ENCODE assay signal across 10 cellular contexts in genomic region chr3:140910860-140911259, GRCh38. TPM values are rescaled to one million over a fixed set of nuclear protein-coding genes. Genes with fewer than 3 reads are reported as not detected.
A peak's percentile ranks its signal among the peaks of the same experiment; 100 is the strongest.
DNase-seq lines count a peak whose midpoint lies in the region; ATAC-seq, FAIRE-seq and TF ChIP-seq lines count a peak whose summit lies in the region.
"Had no signal": no experiment of that assay in that cellular context is flagged by ENCODE, and none has a peak within 500 bp of the region (broad histone marks: within the 10 kb centered on the region; RNA-seq: fewer than 3 reads in every experiment).

No MANE protein-coding gene starts in this region.

- H3K9ac ChIP-seq in adipocyte (ENCODE audit: low read length) (peak overlapping the region; percentile 62), MM.1S (ENCODE audit: low read length) (no peak overlapping the region)

- no peaks in the 10 kb centered on the region for H3K9me2 ChIP-seq in MM.1S (replicated peaks; ENCODE audit: insufficient read depth, low read length)

- no peaks in the 10 kb centered on the region for H3K36me3 Mint-ChIP-seq in activated T-helper 2 cell treated with anti-CD3 and anti-CD28 coated beads, Interferon-gamma antibody, Interleukin-2, Interleukin-4, amounts not matched to agents 10 μg/mL and 5 μg/mL and 100 μg/mL, durations not matched to agents 14 hours and 24 hours and 36 hours (ENCODE audit: low read depth)

- 0 out of 3 replicates have a peak overlapping the region, but pooled peaks have one; percentile 23 for H3K4me2 ChIP-seq in A549
- no peak overlapping the region for H3K4me2 ChIP-seq in MM.1S (ENCODE audit: low read depth, low read length)

- CTCF ChIA-PET in A549 (lab: Yijun Ruan, JAX) = no interaction called here

- H3K36me3 ChIP-seq in adipocyte (ENCODE audit: control insufficient read depth, insufficient read depth, low read length, severe bottlenecking) (no peaks in the 10 kb centered on the region), MM.1S (replicated peaks; ENCODE audit: insufficient read depth, low read length) (no peaks in the 10 kb centered on the region)

- intact Hi-C loops in activated T-helper 2 cell treated with anti-CD3 and anti-CD28 coated beads, Interferon-gamma antibody, Interleukin-2, Interleukin-4, amounts not matched to agents 10 μg/mL and 5 μg/mL and 100 μg/mL, durations not matched to agents 14 hours and 24 hours and 36 hours (cut with micrococcal nuclease) = no loop called here

- peaks cover 6% of the 10 kb centered on the region for H3K27me3 ChIP-seq in adipocyte (replicated peaks; ENCODE audit: control insufficient read depth, insufficient read depth, low read length)
- no peaks in the 10 kb centered on the region for H3K27me3 ChIP-seq in MM.1S (replicated peaks; ENCODE audit: insufficient read depth, low read length)

- TF ChIP-seq POLR2A in A549 (IDR thresholded peaks at IDR 0.05; ENCODE audit: low read length) = no peak

- FAIRE-seq in A549 (lab: Jason Lieb, UNC) = no peak

- no peak for TF ChIP-seq EP300 in A549 (IDR thresholded peaks at IDR 0.05)

- H3K9me3 ChIP-seq in A549 (no peaks in the 10 kb centered on the region), adipocyte (ENCODE audit: control insufficient read depth, low read length) (no peaks in the 10 kb centered on the region), MM.1S (replicated peaks; ENCODE audit: insufficient read depth, low read length) (no peaks in the 10 kb centered on the region)

- no peak overlapping the region for H3K4me3 Mint-ChIP-seq in activated T-helper 2 cell treated with anti-CD3 and anti-CD28 coated beads, Interferon-gamma antibody, Interleukin-2, Interleukin-4, amounts not matched to agents 10 μg/mL and 5 μg/mL and 100 μg/mL, durations not matched to agents 14 hours and 24 hours and 36 hours (ENCODE audit: low read depth)

- DNase-seq in A549 (ENCODE audit: low read depth in 1 of 2, low spot score in 1 of 2) (peak; percentile 12 to 13), HCEC 1CT (peak; percentile 18), adipocyte (ENCODE audit: low read depth) (no peak), iPS-NIHi11 (ENCODE audit: low spot score) (peak; percentile 59), MM.1S (no peak), NCI-H128 (lab: John Stamatoyannopoulos, UW; ENCODE audit: unreplicated experiment) (no peak)
- DNase-seq in activated T-helper 2 cell treated with anti-CD3 and anti-CD28 coated beads, Interferon-gamma antibody, Interleukin-2, Interleukin-4, amounts not matched to agents 10 μg/mL and 5 μg/mL and 100 μg/mL, durations not matched to agents 14 hours and 24 hours and 36 hours (ENCODE audit: low spot score) = no peak
- DNase-seq: GF-D8, NCI-H510A treated with DMSO at 0.1 percent for 48 hours had no signal

- ATAC-seq in A549 = peak; percentile 34 to 68; a peak in 3 of 6 replicates
- ATAC-seq in HG03108 (IDR thresholded peaks at IDR 0.05; ENCODE audit: unreplicated experiment) = no peak

- POLR2A ChIA-PET in A549 (lab: Yijun Ruan, JAX) = no interaction called here

- no peak overlapping the region for H3K27ac ChIP-seq in A549
- H3K27ac ChIP-seq in MM.1S (ENCODE audit: low read length) = no peak overlapping the region

- no peaks in the 10 kb centered on the region for H3K9me3 Mint-ChIP-seq in activated T-helper 2 cell treated with anti-CD3 and anti-CD28 coated beads, Interferon-gamma antibody, Interleukin-2, Interleukin-4, amounts not matched to agents 10 μg/mL and 5 μg/mL and 100 μg/mL, durations not matched to agents 14 hours and 24 hours and 36 hours

- H3K79me2 ChIP-seq in MM.1S (ENCODE audit: low read length) = no peaks in the 10 kb centered on the region

- TF ChIP-seq RAD21 in A549 (conservative IDR thresholded peaks at IDR 0.05 in 1 of 2, IDR thresholded peaks at IDR 0.05 in 1 of 2) = no peak

- no peak overlapping the region for H3K4me3 ChIP-seq in A549
- H3K4me3 ChIP-seq in adipocyte (ENCODE audit: low read length) = peak overlapping the region; percentile 74
- no peak overlapping the region for H3K4me3 ChIP-seq in MM.1S (ENCODE audit: low read length)

- no peaks in the 10 kb centered on the region for H3F3A ChIP-seq in MM.1S (ENCODE audit: insufficient read depth, low read length)

- TF ChIP-seq CTCF in A549 (IDR thresholded peaks at IDR 0.05) (no peak), MM.1S (IDR thresholded peaks at IDR 0.05; ENCODE audit: low read length) (no peak)

- peaks cover 13% of the 10 kb centered on the region for H3K27me3 Mint-ChIP-seq in activated T-helper 2 cell treated with anti-CD3 and anti-CD28 coated beads, Interferon-gamma antibody, Interleukin-2, Interleukin-4, amounts not matched to agents 10 μg/mL and 5 μg/mL and 100 μg/mL, durations not matched to agents 14 hours and 24 hours and 36 hours (ENCODE audit: low read depth)

- no peak overlapping the region for H3K27ac Mint-ChIP-seq in activated T-helper 2 cell treated with anti-CD3 and anti-CD28 coated beads, Interferon-gamma antibody, Interleukin-2, Interleukin-4, amounts not matched to agents 10 μg/mL and 5 μg/mL and 100 μg/mL, durations not matched to agents 14 hours and 24 hours and 36 hours

- H2AFZ ChIP-seq in MM.1S (ENCODE audit: low read length) = no peak overlapping the region

- 29% methylated on average over 5 of the region's 5 CpGs for WGBS in A549 (ENCODE audit: missing lambda C conversion rate)

- H4K20me1 ChIP-seq in MM.1S (ENCODE audit: insufficient read depth, low read length) = no peaks in the 10 kb centered on the region

- H3K4me1 ChIP-seq in A549 (no peaks in the 10 kb centered on the region), adipocyte (ENCODE audit: control insufficient read depth, insufficient read depth, low read length) (peaks cover 9% of the 10 kb centered on the region), MM.1S (ENCODE audit: low read length) (no peaks in the 10 kb centered on the region)

- no peaks in the 10 kb centered on the region for H3K4me1 Mint-ChIP-seq in activated T-helper 2 cell treated with anti-CD3 and anti-CD28 coated beads, Interferon-gamma antibody, Interleukin-2, Interleukin-4, amounts not matched to agents 10 μg/mL and 5 μg/mL and 100 μg/mL, durations not matched to agents 14 hours and 24 hours and 36 hours (ENCODE audit: low read depth)

TF ChIP-seq in A549, 52 proteins besides CTCF, POLR2A, EP300 and RAD21:
- no peak for TF ChIP-seq EHMT2 (IDR thresholded peaks at IDR 0.05; ENCODE audit: low read depth)
- no peak for TF ChIP-seq HOXB5 (CRISPR knock-in tag; IDR thresholded peaks at IDR 0.05)
- TF ChIP-seq RARB (CRISPR knock-in tag; IDR thresholded peaks at IDR 0.05) = no peak
- no peak for TF ChIP-seq ZSCAN20 (CRISPR knock-in tag; IDR thresholded peaks at IDR 0.05)
- no peak for TF ChIP-seq GATA3 (IDR thresholded peaks at IDR 0.05; ENCODE audit: borderline replicate concordance)
- no peak for TF ChIP-seq NR3C1 (IDR thresholded peaks at IDR 0.05)
- TF ChIP-seq MAZ (IDR thresholded peaks at IDR 0.05; ENCODE audit: borderline replicate concordance, low read depth, low read length) = no peak
- TF ChIP-seq POLR2AphosphoS2 (conservative IDR thresholded peaks at IDR 0.05; ENCODE audit: low read length) = no peak
- TF ChIP-seq CBX2 (IDR thresholded peaks at IDR 0.05; ENCODE audit: borderline replicate concordance, low read depth) = no peak
- no peak for TF ChIP-seq ATOH8 (CRISPR knock-in tag; IDR thresholded peaks at IDR 0.05; ENCODE audit: low read depth)
- TF ChIP-seq MAFK (IDR thresholded peaks at IDR 0.05; ENCODE audit: partially characterized antibody) = no peak
- TF ChIP-seq HMGXB4 (CRISPR knock-in tag; IDR thresholded peaks at IDR 0.05; ENCODE audit: borderline replicate concordance) = no peak
- TF ChIP-seq FOSB (CRISPR knock-in tag; IDR thresholded peaks at IDR 0.05) = no peak
TF ChIP-seq in A549: peak in this region for 0.

RNA-seq across cellular contexts. Expression of gene SLC25A36, which starts 30.8 kb away (rescaled TPM):
- polyA plus RNA-seq in A549 (2011; rRNA removed) (61.4 and 75.0 TPM in 2 replicates), A549 (2017; fragmentation: RNase III; extraction: RNeasy Plus Mini Kit Qiagen cat#74134 plus additional on column Dnase treatment) (15.7 to 18.2 TPM (median 17.7 TPM) in 3 replicates)
- polyA plus RNA-seq in A549 (2012; cell fraction: cytosol; rRNA removed) = 6.1 and 9.7 TPM in 2 replicates
- 11.5 and 12.3 TPM in 2 replicates for polyA plus RNA-seq in A549 (2012; cell fraction: nucleus; rRNA removed)
- polyA minus RNA-seq in A549 (2011; rRNA and poly(A)+ RNA removed) = 23.2 and 33.5 TPM in 2 replicates
- 69.5 and 71.8 TPM in 2 replicates for total RNA-seq in activated T-helper 2 cell treated with anti-CD3 and anti-CD28 coated beads, Interferon-gamma antibody, Interleukin-2, Interleukin-4, amounts not matched to agents 10 μg/mL and 5 μg/mL and 100 μg/mL, durations not matched to agents 14 hours and 24 hours and 36 hours

Comparison
In these comparisons a context has a peak if more than half of its experiments do, and no peak if none do; other contexts are left out.
1. DNase-seq: peak in A549 (2 of 2), HCEC 1CT (single experiment) and iPS-NIHi11 (single experiment); none in adipocyte (single experiment), activated T-helper 2 cell treated with anti-CD3 and anti-CD28 coated beads, Interferon-gamma antibody, Interleukin-2, Interleukin-4, amounts not matched to agents 10 μg/mL and 5 μg/mL and 100 μg/mL, durations not matched to agents 14 hours and 24 hours and 36 hours (single experiment), MM.1S (single experiment) and NCI-H128 (single experiment).